In genomic region chr6:3308106-3308505, GRCh38 we compare ENCODE assay signal across 26 cellular contexts.
"Had no signal": no experiment of that assay in that cellular context is flagged by ENCODE, and none has a peak within 500 bp of the region (broad histone marks: within the 10 kb centered on the region; RNA-seq: fewer than 3 reads in every experiment).

No MANE protein-coding gene starts in this region.

- H3K4me1 Mint-ChIP-seq: memory B cell; mesothelial cell of epicardium; naive B cell; stimulated activated naive B cell treated with anti-CD40 and anti-IgM and Interleukin-4, amounts not matched to agents 10 μg/mL and 1 μg/mL and 100 μg/mL, for 72 hours; stimulated activated naive CD8-positive, alpha-beta T cell treated with anti-CD3 and anti-CD28 coated beads, Interleukin-15, amount 100 ng/mL, for 72 hours had no signal

- H3K9ac ChIP-seq: neural progenitor cell had no signal

- H3K4me3 Mint-ChIP-seq: memory B cell; mesothelial cell of epicardium; naive B cell; natural killer cell treated with Interleukin-12 subunit alpha and Interleukin-12 subunit beta and Interleukin-15 and Interleukin-18, amount 100 ng/mL, for 72 hours; neural progenitor cell; stimulated activated naive B cell treated with anti-CD40 and anti-IgM and Interleukin-4, amounts not matched to agents 10 μg/mL and 1 μg/mL and 100 μg/mL, for 72 hours; stimulated activated naive CD8-positive, alpha-beta T cell treated with anti-CD3 and anti-CD28 coated beads, Interleukin-15, amount 100 ng/mL, for 72 hours had no signal

- H3K36me3 Mint-ChIP-seq: natural killer cell treated with Interleukin-12 subunit alpha and Interleukin-12 subunit beta and Interleukin-15 and Interleukin-18, amount 100 ng/mL, for 72 hours had no signal

- DNase-seq: effector CD4-positive, alpha-beta T cell; foreskin fibroblast; gastrocnemius medialis; kidney; mucosa of descending colon; naive B cell; psoas muscle; right cardiac atrium; stimulated activated CD4-positive, alpha-beta T cell treated with anti-CD3 and anti-CD28 coated beads, Interleukin-15, amount 100 ng/mL, for 24 hours; stimulated activated CD4-positive, alpha-beta T cell treated with anti-CD3 and anti-CD28 coated beads, Interleukin-2, amount 100 ng/mL, for 48 hours; stimulated activated naive B cell treated with anti-CD40 and anti-IgM and Interleukin-4, amounts not matched to agents 10 μg/mL and 1 μg/mL and 100 μg/mL, for 72 hours; stimulated activated naive CD8-positive, alpha-beta T cell treated with anti-CD3 and anti-CD28 coated beads, Interleukin-15, amount 100 ng/mL, for 72 hours; transverse colon had no signal

- H2AFZ ChIP-seq: neural progenitor cell had no signal

- H3K27ac Mint-ChIP-seq: memory B cell; mesothelial cell of epicardium; natural killer cell treated with Interleukin-12 subunit alpha and Interleukin-12 subunit beta and Interleukin-15 and Interleukin-18, amount 100 ng/mL, for 72 hours; neural progenitor cell; stimulated activated naive B cell treated with anti-CD40 and anti-IgM and Interleukin-4, amounts not matched to agents 10 μg/mL and 1 μg/mL and 100 μg/mL, for 72 hours; stimulated activated naive CD8-positive, alpha-beta T cell treated with anti-CD3 and anti-CD28 coated beads, Interleukin-15, amount 100 ng/mL, for 72 hours had no signal

- H3K4me2 ChIP-seq: neural progenitor cell had no signal

- H3K4me3 ChIP-seq: dorsolateral prefrontal cortex, gastrocnemius medialis, lung, mucosa of descending colon, neural progenitor cell, psoas muscle, skin epidermis, suprapubic skin, transverse colon, upper lobe of right lung, uterus had no signal

- ATAC-seq: esophagus mucosa; gastrocnemius medialis; left lobe of liver; mucosa of descending colon; natural killer cell treated with Interleukin-12 subunit alpha and Interleukin-12 subunit beta and Interleukin-15 and Interleukin-18, amount 100 ng/mL, for 72 hours; psoas muscle; right cardiac atrium; stimulated activated naive B cell treated with anti-CD40 and anti-IgM and Interleukin-4, amounts not matched to agents 10 μg/mL and 1 μg/mL and 100 μg/mL, for 72 hours; stimulated activated naive CD8-positive, alpha-beta T cell treated with anti-CD3 and anti-CD28 coated beads, Interleukin-15, amount 100 ng/mL, for 72 hours; upper lobe of right lung had no signal

- H3K4me1 ChIP-seq: neural progenitor cell, suprapubic skin, transverse colon, upper lobe of right lung, uterus had no signal

- H3K36me3 ChIP-seq: gastrocnemius medialis, neural progenitor cell, upper lobe of right lung, uterus had no signal

- H3K9me3 ChIP-seq: gastrocnemius medialis, mucosa of descending colon, psoas muscle, suprapubic skin, transverse colon, upper lobe of right lung, uterus had no signal

- H3K27me3 ChIP-seq: dorsolateral prefrontal cortex, gastrocnemius medialis, neural progenitor cell, suprapubic skin, transverse colon, upper lobe of right lung, uterus had no signal

- H3K27ac ChIP-seq: dorsolateral prefrontal cortex, epithelial cell of prostate, gastrocnemius medialis, neural progenitor cell, psoas muscle, skin epidermis, suprapubic skin, transverse colon, upper lobe of right lung, uterus had no signal
